Comparison of ENCODE assay signal across 1 cellular context in the genomic region with DNA sequence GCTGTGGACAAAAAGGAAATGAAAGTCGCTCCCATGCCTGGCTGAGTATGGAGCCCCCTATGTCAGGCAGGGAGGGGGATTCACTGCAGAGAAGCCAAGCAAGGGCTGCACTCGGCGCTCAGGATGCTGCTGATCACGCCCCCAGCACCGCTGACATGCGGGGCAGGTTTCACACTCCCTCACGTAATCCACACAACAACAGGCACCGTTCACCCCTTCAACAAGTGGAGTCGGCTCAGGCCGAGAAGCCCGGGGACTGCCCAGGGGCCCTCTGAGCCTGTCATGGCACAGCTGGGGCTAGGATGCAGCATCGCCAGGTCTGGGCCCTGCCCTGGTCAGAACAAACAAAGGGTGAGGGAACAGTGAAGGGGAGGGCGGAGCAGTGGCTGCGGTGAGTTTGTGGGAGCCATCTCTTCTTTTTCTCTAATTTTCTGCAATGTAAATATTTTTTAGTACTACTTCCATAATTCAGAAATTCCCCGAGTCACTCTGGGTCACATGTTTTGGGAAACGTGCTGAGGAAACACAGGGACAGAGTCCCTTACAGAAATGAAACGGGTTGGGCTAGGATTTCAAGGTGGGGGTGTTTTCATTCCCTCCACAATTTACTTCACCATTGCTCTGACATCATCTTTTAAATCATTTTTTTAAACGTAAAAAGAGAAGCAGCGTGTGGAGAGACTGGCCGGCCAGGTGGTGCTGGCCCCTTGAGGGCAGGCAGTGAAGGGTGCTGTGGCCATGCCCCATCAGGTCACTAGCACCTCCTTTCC.
TF ChIP-seq lines count a peak whose summit lies in the region.

No MANE protein-coding gene starts in this region.

TF ChIP-seq in GM12878, 131 proteins besides CTCF, POLR2A, EP300 and RAD21:
- TF ChIP-seq TCF7 (IDR thresholded peaks at IDR 0.05; ENCODE audit: borderline replicate concordance) = no peak
- TF ChIP-seq CBX3 (IDR thresholded peaks at IDR 0.05; ENCODE audit: borderline replicate concordance, low read depth) = no peak
- TF ChIP-seq STAT1 (conservative IDR thresholded peaks at IDR 0.05) = no peak
- no peak for TF ChIP-seq ZNF24 (IDR thresholded peaks at IDR 0.05)
- TF ChIP-seq RCOR1 (conservative IDR thresholded peaks at IDR 0.05; ENCODE audit: low read depth, low read length) = no peak
- TF ChIP-seq LARP7 (IDR thresholded peaks at IDR 0.05) = no peak
- no peak for TF ChIP-seq PML (IDR thresholded peaks at IDR 0.05; ENCODE audit: low read length)
- TF ChIP-seq USF1 (IDR thresholded peaks at IDR 0.05; ENCODE audit: borderline replicate concordance, extremely low read length, insufficient read depth, low read depth, low read length) = no peak
- TF ChIP-seq MEF2A (IDR thresholded peaks at IDR 0.05; ENCODE audit: insufficient read depth, low read depth, low read length) = no peak
- no peak for TF ChIP-seq NR2F1 (conservative IDR thresholded peaks at IDR 0.05)
- no peak for TF ChIP-seq ELK1 (IDR thresholded peaks at IDR 0.05; ENCODE audit: low read depth, low read length)
- TF ChIP-seq, protein P1, sequence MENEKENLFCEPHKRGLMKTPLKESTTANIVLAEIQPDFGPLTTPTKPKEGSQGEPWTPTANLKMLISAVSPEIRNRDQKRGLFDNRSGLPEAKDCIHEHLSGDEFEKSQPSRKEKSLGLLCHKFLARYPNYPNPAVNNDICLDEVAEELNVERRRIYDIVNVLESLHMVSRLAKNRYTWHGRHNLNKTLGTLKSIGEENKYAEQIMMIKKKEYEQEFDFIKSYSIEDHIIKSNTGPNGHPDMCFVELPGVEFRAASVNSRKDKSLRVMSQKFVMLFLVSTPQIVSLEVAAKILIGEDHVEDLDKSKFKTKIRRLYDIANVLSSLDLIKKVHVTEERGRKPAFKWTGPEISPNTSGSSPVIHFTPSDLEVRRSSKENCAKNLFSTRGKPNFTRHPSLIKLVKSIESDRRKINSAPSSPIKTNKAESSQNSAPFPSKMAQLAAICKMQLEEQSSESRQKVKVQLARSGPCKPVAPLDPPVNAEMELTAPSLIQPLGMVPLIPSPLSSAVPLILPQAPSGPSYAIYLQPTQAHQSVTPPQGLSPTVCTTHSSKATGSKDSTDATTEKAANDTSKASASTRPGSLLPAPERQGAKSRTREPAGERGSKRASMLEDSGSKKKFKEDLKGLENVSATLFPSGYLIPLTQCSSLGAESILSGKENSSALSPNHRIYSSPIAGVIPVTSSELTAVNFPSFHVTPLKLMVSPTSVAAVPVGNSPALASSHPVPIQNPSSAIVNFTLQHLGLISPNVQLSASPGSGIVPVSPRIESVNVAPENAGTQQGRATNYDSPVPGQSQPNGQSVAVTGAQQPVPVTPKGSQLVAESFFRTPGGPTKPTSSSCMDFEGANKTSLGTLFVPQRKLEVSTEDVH (IDR thresholded peaks at IDR 0.05; ENCODE audit: low read depth, partially characterized antibody) = no peak
- TF ChIP-seq YBX1 (IDR thresholded peaks at IDR 0.05) = no peak
- TF ChIP-seq MYC (IDR thresholded peaks at IDR 0.05; ENCODE audit: insufficient read depth, insufficient read length, insufficient replicate concordance, low read length, severe bottlenecking) = no peak
- no peak for TF ChIP-seq KLF5 (IDR thresholded peaks at IDR 0.05; ENCODE audit: partially characterized antibody)
- no peak for TF ChIP-seq RUNX3 (IDR thresholded peaks at IDR 0.05; ENCODE audit: low read length)
- no peak for TF ChIP-seq CUX1 (IDR thresholded peaks at IDR 0.05; ENCODE audit: insufficient replicate concordance, low read depth, low read length)
